Comparison of ENCODE assay signal across 8 cellular contexts in genomic region chr11:48055292-48056132, GRCh38.
DNase-seq lines count a peak whose midpoint lies in the region; TF ChIP-seq lines count a peak whose summit lies in the region.

No MANE protein-coding gene starts in this region.

- H3K9me3 Mint-ChIP-seq in Caco-2 (ENCODE audit: unreplicated experiment), result no peaks in the 10 kb centered on the region

- DNase-seq in Caco-2 (no peak), HL-60 (ENCODE audit: low read depth in 1 of 2, low spot score in 1 of 2) (peak in 1 of 2 experiments; percentile 74), LoVo (ENCODE audit: low spot score) (no peak), NCI-H2196 (lab: John Stamatoyannopoulos, UW; ENCODE audit: unreplicated experiment) (no peak), NCI-H446 treated with DMSO at 0.1 percent for 48 hours (lab: John Stamatoyannopoulos, UW) (no peak)
- DNase-seq in activated CD4-positive, alpha-beta T cell treated with anti-CD3 and anti-CD28 coated beads for 24 hours (ENCODE audit: low read depth in 2 of 2), result peak; percentile 15 to 45
- DNase-seq in effector CD8-positive, alpha-beta T cell (lab: John Stamatoyannopoulos, UW), result peak; percentile 5
- DNase-seq in stimulated activated CD4-positive, alpha-beta T cell treated with anti-CD3 and anti-CD28 coated beads, Interleukin-12 subunit alpha, Interleukin-12 subunit beta, amount 100 ng/mL, for 24 hours (ENCODE audit: low read depth in 2 of 2), result peak; percentile 19 to 54

- H3K36me3 ChIP-seq in Caco-2 (ENCODE audit: control insufficient read depth, insufficient read depth, low read length), result no peaks in the 10 kb centered on the region

- H3K4me1 ChIP-seq in Caco-2, result peaks cover 21% of the 10 kb centered on the region

- H3K4me3 Mint-ChIP-seq in Caco-2 (ENCODE audit: unreplicated experiment), result no peak overlapping the region

- H3K9me3 ChIP-seq in Caco-2, result no peaks in the 10 kb centered on the region

- H3K27ac ChIP-seq in HL-60 (replicated peaks), result peak overlapping the region; percentile 1; the same call in 1 of the 2 replicates

- peaks cover 15% of the 10 kb centered on the region for H3K36me3 Mint-ChIP-seq in Caco-2 (ENCODE audit: insufficient read depth, unreplicated experiment)

- TF ChIP-seq CTCF in Caco-2 (IDR thresholded peaks at IDR 0.05; ENCODE audit: insufficient read depth in 1 of 2, low read depth in 1 of 2, low read length in 1 of 2, severe bottlenecking in 1 of 2, unreplicated experiment in 1 of 2), result no peak
- no peak for TF ChIP-seq CTCF in HL-60 (IDR thresholded peaks at IDR 0.05; ENCODE audit: insufficient read depth, low read length)

- H3K27me3 ChIP-seq in Caco-2 (replicated peaks; ENCODE audit: control insufficient read depth, insufficient read depth, low read length) (no peaks in the 10 kb centered on the region), HL-60 (ENCODE audit: insufficient read depth, poor library complexity, severe bottlenecking) (no peaks in the 10 kb centered on the region)

- intact Hi-C loops in Caco-2 (cut with micrococcal nuclease; ENCODE audit: unreplicated experiment), result no loop called here

- H3K27me3 Mint-ChIP-seq in Caco-2 (ENCODE audit: insufficient read depth, unreplicated experiment), result no peaks in the 10 kb centered on the region

- peaks cover 30% of the 10 kb centered on the region for H3K4me1 Mint-ChIP-seq in Caco-2 (ENCODE audit: low read depth, unreplicated experiment)

- no TSS peak for BruUV-seq in Caco-2 (replicated peaks; lab: Mats Ljungman, UMichigan)

- peak overlapping the region; percentile 42 for H3K27ac Mint-ChIP-seq in Caco-2 (ENCODE audit: unreplicated experiment)

- POLR2A ChIA-PET in Caco-2 (lab: Charles Lee), result no interaction called here

- CTCF ChIA-PET in Caco-2 (lab: Charles Lee), result interaction anchor here (1.1 kb wide), 1 partner anchor 54 kb away, joined by 4 read pairs; no protein-coding TSS in a partner anchor

- H3K4me3 ChIP-seq in Caco-2 (ENCODE audit: low read depth, low read length), result no peak overlapping the region
- H3K4me3 ChIP-seq in HL-60 (replicated peaks; ENCODE audit: insufficient read depth, low read length), result no peak overlapping the region

Comparison
In these comparisons a context has a peak if more than half of its experiments do, and no peak if none do; other contexts are left out.
1. DNase-seq: peak in activated CD4-positive, alpha-beta T cell treated with anti-CD3 and anti-CD28 coated beads for 24 hours (2 of 2), effector CD8-positive, alpha-beta T cell (single experiment) and stimulated activated CD4-positive, alpha-beta T cell treated with anti-CD3 and anti-CD28 coated beads, Interleukin-12 subunit alpha, Interleukin-12 subunit beta, amount 100 ng/mL, for 24 hours (2 of 2); none in Caco-2 (0 of 2), LoVo (single experiment), NCI-H2196 (single experiment) and NCI-H446 treated with DMSO at 0.1 percent for 48 hours (single experiment).